1 cellular context compared by ENCODE assay signal in the genomic region with DNA sequence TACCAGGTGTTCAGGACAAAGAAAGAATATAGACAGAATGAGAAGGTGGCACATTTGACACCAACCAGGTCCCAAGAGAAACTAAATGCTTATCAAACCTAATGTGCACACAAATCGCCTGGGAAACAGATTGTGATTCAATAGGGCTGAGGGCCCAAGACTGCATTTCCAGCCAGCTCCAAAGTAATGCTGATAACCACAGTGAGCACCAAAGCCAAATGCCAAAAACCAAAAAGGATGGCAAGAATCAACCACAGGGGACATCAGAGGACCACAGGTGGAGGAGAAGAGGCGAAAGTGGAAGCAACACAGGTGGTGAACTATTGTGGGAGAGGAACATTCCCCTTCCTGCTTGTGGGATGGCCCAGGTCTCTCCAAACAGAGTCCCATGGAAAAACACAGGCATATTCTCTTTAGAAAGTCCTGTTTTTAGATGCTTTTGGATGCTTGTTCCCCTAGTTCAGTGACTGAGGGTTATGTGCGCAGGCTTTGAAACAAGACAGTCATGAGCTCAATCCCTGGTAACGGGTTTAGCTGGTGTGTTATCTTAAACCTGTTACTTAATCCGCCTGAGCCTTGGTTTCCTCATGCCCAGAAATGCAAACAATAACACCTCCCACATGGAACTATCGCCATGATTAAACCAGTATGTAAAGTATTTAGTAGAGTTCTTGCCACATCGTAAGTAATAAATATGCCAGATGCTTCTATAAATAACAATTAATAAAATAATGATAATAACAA.
TF ChIP-seq lines count a peak whose summit lies in the region.

No MANE protein-coding gene starts in this region.

TF ChIP-seq in GM12878, 131 proteins besides CTCF, POLR2A, EP300 and RAD21 (continued from another document):
- TF ChIP-seq, protein P1, sequence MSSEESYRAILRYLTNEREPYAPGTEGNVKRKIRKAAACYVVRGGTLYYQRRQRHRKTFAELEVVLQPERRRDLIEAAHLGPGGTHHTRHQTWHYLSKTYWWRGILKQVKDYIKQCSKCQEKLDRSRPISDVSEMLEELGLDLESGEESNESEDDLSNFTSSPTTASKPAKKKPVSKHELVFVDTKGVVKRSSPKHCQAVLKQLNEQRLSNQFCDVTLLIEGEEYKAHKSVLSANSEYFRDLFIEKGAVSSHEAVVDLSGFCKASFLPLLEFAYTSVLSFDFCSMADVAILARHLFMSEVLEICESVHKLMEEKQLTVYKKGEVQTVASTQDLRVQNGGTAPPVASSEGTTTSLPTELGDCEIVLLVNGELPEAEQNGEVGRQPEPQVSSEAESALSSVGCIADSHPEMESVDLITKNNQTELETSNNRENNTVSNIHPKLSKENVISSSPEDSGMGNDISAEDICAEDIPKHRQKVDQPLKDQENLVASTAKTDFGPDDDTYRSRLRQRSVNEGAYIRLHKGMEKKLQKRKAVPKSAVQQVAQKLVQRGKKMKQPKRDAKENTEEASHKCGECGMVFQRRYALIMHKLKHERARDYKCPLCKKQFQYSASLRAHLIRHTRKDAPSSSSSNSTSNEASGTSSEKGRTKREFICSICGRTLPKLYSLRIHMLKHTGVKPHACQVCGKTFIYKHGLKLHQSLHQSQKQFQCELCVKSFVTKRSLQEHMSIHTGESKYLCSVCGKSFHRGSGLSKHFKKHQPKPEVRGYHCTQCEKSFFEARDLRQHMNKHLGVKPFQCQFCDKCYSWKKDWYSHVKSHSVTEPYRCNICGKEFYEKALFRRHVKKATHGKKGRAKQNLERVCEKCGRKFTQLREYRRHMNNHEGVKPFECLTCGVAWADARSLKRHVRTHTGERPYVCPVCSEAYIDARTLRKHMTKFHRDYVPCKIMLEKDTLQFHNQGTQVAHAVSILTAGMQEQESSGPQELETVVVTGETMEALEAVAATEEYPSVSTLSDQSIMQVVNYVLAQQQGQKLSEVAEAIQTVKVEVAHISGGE (CRISPR knock-in tag; IDR thresholded peaks at IDR 0.05): no peak
- no peak for TF ChIP-seq PML (IDR thresholded peaks at IDR 0.05; ENCODE audit: low read length)
